1 cellular context compared by ENCODE assay signal in genomic region chr2:239201884-239202283, GRCh38.
TF ChIP-seq lines count a peak whose summit lies in the region.

No MANE protein-coding gene starts in this region.

TF ChIP-seq in WTC11, 78 proteins besides CTCF, POLR2A, EP300 and RAD21 (continued from another document):
- TF ChIP-seq ZNF281 (CRISPR knock-in tag; IDR thresholded peaks at IDR 0.05) (no peak), SMAD3 (CRISPR knock-in tag; IDR thresholded peaks at IDR 0.05; ENCODE audit: borderline replicate concordance) (no peak), MYBL2 (CRISPR knock-in tag; IDR thresholded peaks at IDR 0.05) (no peak), GRHL2 (CRISPR knock-in tag; IDR thresholded peaks at IDR 0.05; ENCODE audit: insufficient replicate concordance, severe bottlenecking) (no peak)
